ENCODE assay signal across 16 cellular contexts in genomic region chr10:78980354-78980753, GRCh38.
A peak's percentile ranks its signal among the peaks of the same experiment; 100 is the strongest.
DNase-seq lines count a peak whose midpoint lies in the region; TF ChIP-seq lines count a peak whose summit lies in the region.
"Had no signal": no experiment of that assay in that cellular context is flagged by ENCODE, and none has a peak within 500 bp of the region (broad histone marks: within the 10 kb centered on the region; RNA-seq: fewer than 3 reads in every experiment).

No MANE protein-coding gene starts in this region.

- H3K27me3 ChIP-seq in MG63 (no peaks in the 10 kb centered on the region), sigmoid colon (no peaks in the 10 kb centered on the region), testis (no peaks in the 10 kb centered on the region)
- H3K27me3 ChIP-seq: Peyer's patch had no signal

- no peaks in the 10 kb centered on the region for H3K27me3 Mint-ChIP-seq in activated naive CD4-positive, alpha-beta T cell treated with anti-CD3 and anti-CD28 coated beads, Interleukin-2, amount 50 U/mL, for 24 hours

- no peak overlapping the region for H3K4me3 Mint-ChIP-seq in activated naive CD4-positive, alpha-beta T cell treated with anti-CD3 and anti-CD28 coated beads, Interleukin-2, amount 50 U/mL, for 24 hours

- H3K27ac ChIP-seq in sigmoid colon (peak overlapping the region in 3 of 4 donors; percentile 10 to 55 (median 47)), testis (no peak overlapping the region)
- H3K27ac ChIP-seq: 22Rv1, BLaER1, Peyer's patch had no signal

- 87 to 88% methylated on average over 9 of the region's 9 CpGs for WGBS in sigmoid colon, 2 donors
- 90% methylated on average over 9 of the region's 9 CpGs for WGBS in testis, 2 donors

- TF ChIP-seq EP300 in sigmoid colon (IDR thresholded peaks at IDR 0.05) = no peak

- no peak for TF ChIP-seq POLR2A in sigmoid colon (IDR thresholded peaks at IDR 0.05)
- no peak for TF ChIP-seq POLR2A in testis (IDR thresholded peaks at IDR 0.05)

- intact Hi-C loops in sigmoid colon (cut with DNase I) (no loop called here), testis (cut with DNase I; ENCODE audit: low total_unique reads) (no loop called here)

- peak overlapping the region; percentile 21 for H3K27ac Mint-ChIP-seq in activated naive CD4-positive, alpha-beta T cell treated with anti-CD3 and anti-CD28 coated beads, Interleukin-2, amount 50 U/mL, for 24 hours

- DNase-seq in activated naive CD4-positive, alpha-beta T cell treated with anti-CD3 and anti-CD28 coated beads, Interleukin-2, amount 50 U/mL, for 16 hours = no peak
- peak; percentile 39 for DNase-seq in MG63
- DNase-seq in fibroblast of the aortic adventitia (ENCODE audit: low read depth) = peak; percentile 32
- peak; percentile 76 for DNase-seq in sigmoid colon
- no peak for DNase-seq in testis
- DNase-seq in activated CD4-positive, alpha-beta T cell treated with anti-CD3 and anti-CD28 coated beads, Interleukin-2, amount 50 U/mL, for 1 hour = no peak
- no peak for DNase-seq in SW 1271 (lab: John Stamatoyannopoulos, UW)
- DNase-seq: DMS 273 treated with DMSO at 0.1 percent for 48 hours, MV-4-11, NCI-H1417 treated with DMSO at 0.1 percent for 48 hours, NCI-H2081, NCI-H524, Peyer's patch had no signal

- H3K4me1 ChIP-seq in sigmoid colon (peaks cover 0 to 41% (median 27%) of the 10 kb centered on the region in 4 donors), testis (peaks cover 7% of the 10 kb centered on the region)
- H3K4me1 ChIP-seq: Peyer's patch had no signal

- H3K4me1 Mint-ChIP-seq in activated naive CD4-positive, alpha-beta T cell treated with anti-CD3 and anti-CD28 coated beads, Interleukin-2, amount 50 U/mL, for 24 hours = peaks cover 20% of the 10 kb centered on the region

- H3K9me3 Mint-ChIP-seq in activated naive CD4-positive, alpha-beta T cell treated with anti-CD3 and anti-CD28 coated beads, Interleukin-2, amount 50 U/mL, for 24 hours = no peaks in the 10 kb centered on the region

- H3K36me3 ChIP-seq in MG63 (no peaks in the 10 kb centered on the region), sigmoid colon (no peaks in the 10 kb centered on the region), testis (ENCODE audit: low read depth, missing control alignments) (no peaks in the 10 kb centered on the region)
- H3K36me3 ChIP-seq: BLaER1, Peyer's patch had no signal

- no peaks in the 10 kb centered on the region for H3K36me3 Mint-ChIP-seq in activated naive CD4-positive, alpha-beta T cell treated with anti-CD3 and anti-CD28 coated beads, Interleukin-2, amount 50 U/mL, for 24 hours

- TF ChIP-seq CTCF in fibroblast of the aortic adventitia (IDR thresholded peaks at IDR 0.05; ENCODE audit: insufficient read depth, low read length) = no peak
- TF ChIP-seq CTCF in sigmoid colon (IDR thresholded peaks at IDR 0.05) = no peak
- TF ChIP-seq CTCF in testis (IDR thresholded peaks at IDR 0.05) = no peak

- no peaks in the 10 kb centered on the region for H3K9me3 ChIP-seq in MG63
- H3K9me3 ChIP-seq in sigmoid colon = no peaks in the 10 kb centered on the region
- no peaks in the 10 kb centered on the region for H3K9me3 ChIP-seq in testis
- H3K9me3 ChIP-seq: BLaER1, Peyer's patch had no signal

- H3K4me3 ChIP-seq in MG63 (no peak overlapping the region), fibroblast of the aortic adventitia (ENCODE audit: low read depth, low read length) (no peak overlapping the region), sigmoid colon (no peak overlapping the region), testis (no peak overlapping the region)
- H3K4me3 ChIP-seq: BLaER1, Peyer's patch had no signal

Comparison
In these comparisons a context has a peak if more than half of its experiments do, and no peak if none do; other contexts are left out.
1. DNase-seq: peak in MG63 (single experiment), fibroblast of the aortic adventitia (single experiment) and sigmoid colon (single experiment); none in activated naive CD4-positive, alpha-beta T cell treated with anti-CD3 and anti-CD28 coated beads, Interleukin-2, amount 50 U/mL, for 16 hours (single experiment), testis (single experiment), activated CD4-positive, alpha-beta T cell treated with anti-CD3 and anti-CD28 coated beads, Interleukin-2, amount 50 U/mL, for 1 hour (single experiment) and SW 1271 (0 of 2).
2. H3K27ac ChIP-seq: peak in sigmoid colon (3 of 4); none in testis (0 of 2).